ENCODE assay signal across 11 cellular contexts in genomic region chr15:39553947-39554731, GRCh38. TPM values are rescaled to one million over a fixed set of nuclear protein-coding genes. Genes with fewer than 3 reads are reported as not detected.
DNase-seq lines count a peak whose midpoint lies in the region; ATAC-seq lines count a peak whose summit lies in the region.
"Had no signal": no experiment of that assay in that cellular context is flagged by ENCODE, and none has a peak within 500 bp of the region (broad histone marks: within the 10 kb centered on the region; RNA-seq: fewer than 3 reads in every experiment).

No MANE protein-coding gene starts in this region.

- DNase-seq in NCI-H2196 treated with DMSO at 0.1 percent for 48 hours (lab: John Stamatoyannopoulos, UW; ENCODE audit: unreplicated experiment) (peak; percentile 46), myocyte (ENCODE audit: low read depth) (peak; percentile 29), EL (no peak), GM19238 (ENCODE audit: insufficient read length, low spot score) (no peak)
- DNase-seq: CD8-positive, alpha-beta T cell; T-helper 9 cell; tibial artery had no signal

- ATAC-seq in GM18502 (IDR thresholded peaks at IDR 0.05; ENCODE audit: poor library complexity, unreplicated experiment) (peak; percentile 82), HG02885 (IDR thresholded peaks at IDR 0.05; ENCODE audit: poor library complexity, unreplicated experiment) (peak; percentile 58), GM19035 (IDR thresholded peaks at IDR 0.05; ENCODE audit: unreplicated experiment) (no peak), HG03025 (IDR thresholded peaks at IDR 0.05; ENCODE audit: low FRiP score, unreplicated experiment) (no peak)
- ATAC-seq: CD8-positive, alpha-beta T cell had no signal

RNA-seq across cellular contexts. Expression of gene THBS1, which starts 26.7 kb away (rescaled TPM):
- 1,149 and 1,987 TPM in 2 replicates for total RNA-seq in myocyte
- 2,462 TPM for polyA plus RNA-seq in myocyte (2012)

Comparison
In these comparisons a context has a peak if more than half of its experiments do, and no peak if none do; other contexts are left out.
1. ATAC-seq: peak in GM18502 (single experiment) and HG02885 (single experiment); none in GM19035 (single experiment) and HG03025 (single experiment).
2. DNase-seq: peak in NCI-H2196 treated with DMSO at 0.1 percent for 48 hours (single experiment) and myocyte (single experiment); none in EL (single experiment) and GM19238 (single experiment).